Comparison of ENCODE assay signal across 21 cellular contexts in genomic region chr7:2800220-2800922, GRCh38. TPM values are rescaled to one million over a fixed set of nuclear protein-coding genes. Genes with fewer than 3 reads are reported as not detected.
DNase-seq lines count a peak whose midpoint lies in the region; ATAC-seq and TF ChIP-seq lines count a peak whose summit lies in the region.
"Had no signal": no experiment of that assay in that cellular context is flagged by ENCODE, and none has a peak within 500 bp of the region (broad histone marks: within the 10 kb centered on the region; RNA-seq: fewer than 3 reads in every experiment).

No MANE protein-coding gene starts in this region.

- BruUV-seq in Panc1 (replicated peaks; lab: Mats Ljungman, UMichigan) = no TSS peak

- intact Hi-C loops in Panc1 (cut with micrococcal nuclease; ENCODE audit: unreplicated experiment) = no loop called here

- no peaks in the 10 kb centered on the region for H3K9me3 Mint-ChIP-seq in activated naive CD4-positive, alpha-beta T cell treated with anti-CD3 and anti-CD28 coated beads, Interleukin-2, amount 50 U/mL, for 72 hours
- no peaks in the 10 kb centered on the region for H3K9me3 Mint-ChIP-seq in activated naive CD4-positive, alpha-beta T cell treated with anti-CD3 and anti-CD28 coated beads, Interleukin-2, amount 10 ng/mL, durations not matched to agents 7 days and 5 days
- H3K9me3 Mint-ChIP-seq in mesothelial cell of epicardium = no peaks in the 10 kb centered on the region
- H3K9me3 Mint-ChIP-seq: activated naive CD4-positive, alpha-beta T cell treated with anti-CD3 and anti-CD28 coated beads for 36 hours; activated T-cell treated with anti-CD3 and anti-CD28 coated beads, Interleukin-2, amount 50 U/mL, for 24 hours; natural killer cell had no signal

- H3K27me3 Mint-ChIP-seq in activated naive CD4-positive, alpha-beta T cell treated with anti-CD3 and anti-CD28 coated beads, Interleukin-2, amount 10 ng/mL, durations not matched to agents 7 days and 5 days = peaks cover 7% of the 10 kb centered on the region
- H3K27me3 Mint-ChIP-seq in mesothelial cell of epicardium (ENCODE audit: low read depth) = no peaks in the 10 kb centered on the region
- H3K27me3 Mint-ChIP-seq: activated T-cell treated with anti-CD3 and anti-CD28 coated beads, Interleukin-2, amount 50 U/mL, for 24 hours had no signal

- no peak for TF ChIP-seq CTCF in Panc1 (IDR thresholded peaks at IDR 0.05)
- TF ChIP-seq CTCF in mesothelial cell of epicardium (IDR thresholded peaks at IDR 0.05; ENCODE audit: unreplicated experiment) = no peak

- H3K4me1 Mint-ChIP-seq in activated naive CD4-positive, alpha-beta T cell treated with anti-CD3 and anti-CD28 coated beads, Interleukin-2, amount 10 ng/mL, durations not matched to agents 7 days and 5 days = peaks cover 17% of the 10 kb centered on the region
- peaks cover 50% of the 10 kb centered on the region for H3K4me1 Mint-ChIP-seq in mesothelial cell of epicardium

- POLR2A ChIA-PET in Panc1 (lab: Charles Lee) = no interaction called here

- ATAC-seq in activated naive CD4-positive, alpha-beta T cell treated with anti-CD3 and anti-CD28 coated beads, Interleukin-2, amount 50 U/mL, for 72 hours = peak; percentile 52 to 89
- no peak for ATAC-seq in Panc1
- ATAC-seq: A549, gastroesophageal sphincter, natural killer cell had no signal

- no peaks in the 10 kb centered on the region for H3K36me3 Mint-ChIP-seq in activated naive CD4-positive, alpha-beta T cell treated with anti-CD3 and anti-CD28 coated beads, Interleukin-2, amount 50 U/mL, for 72 hours
- peaks cover 2% of the 10 kb centered on the region for H3K36me3 Mint-ChIP-seq in activated naive CD4-positive, alpha-beta T cell treated with anti-CD3 and anti-CD28 coated beads, Interleukin-2, amount 10 ng/mL, durations not matched to agents 7 days and 5 days
- H3K36me3 Mint-ChIP-seq in mesothelial cell of epicardium = no peaks in the 10 kb centered on the region
- H3K36me3 Mint-ChIP-seq: natural killer cell had no signal

- no peaks in the 10 kb centered on the region for H3K27me3 ChIP-seq in Panc1 (ENCODE audit: control insufficient read depth, insufficient read depth, low read length)
- no peaks in the 10 kb centered on the region for H3K27me3 ChIP-seq in subcutaneous abdominal adipose tissue (ENCODE audit: control insufficient read depth in 5 of 5, insufficient read depth in 4 of 5, low read length in 5 of 5)
- H3K27me3 ChIP-seq: esophagus squamous epithelium, gastroesophageal sphincter, MG63 had no signal

- H3K4me3 Mint-ChIP-seq in activated naive CD4-positive, alpha-beta T cell treated with anti-CD3 and anti-CD28 coated beads, Interleukin-2, amount 10 ng/mL, durations not matched to agents 7 days and 5 days = no peak overlapping the region
- no peak overlapping the region for H3K4me3 Mint-ChIP-seq in mesothelial cell of epicardium
- H3K4me3 Mint-ChIP-seq: activated naive CD4-positive, alpha-beta T cell treated with anti-CD3 and anti-CD28 coated beads for 36 hours; activated T-cell treated with anti-CD3 and anti-CD28 coated beads, Interleukin-2, amount 50 U/mL, for 24 hours; natural killer cell had no signal

- no peak for DNase-seq in activated naive CD4-positive, alpha-beta T cell treated with anti-CD3 and anti-CD28 coated beads, Interleukin-2, amount 50 U/mL, for 72 hours (ENCODE audit: low spot score in 2 of 2)
- no peak for DNase-seq in activated naive CD4-positive, alpha-beta T cell treated with anti-CD3 and anti-CD28 coated beads, Interleukin-2, amount 10 ng/mL, durations not matched to agents 7 days and 5 days
- DNase-seq in Panc1 (ENCODE audit: low read depth, low spot score) (no peak), mesothelial cell of epicardium (ENCODE audit: low spot score in 2 of 2, unreplicated experiment in 2 of 2) (no peak), DMS53 (lab: John Stamatoyannopoulos, UW) (no peak), iPS-NIHi7 (ENCODE audit: extremely low spot score) (no peak), NCI-H446 treated with DMSO at 0.1 percent for 48 hours (lab: John Stamatoyannopoulos, UW) (no peak)
- DNase-seq: activated naive CD4-positive, alpha-beta T cell treated with anti-CD3 and anti-CD28 coated beads for 36 hours; activated T-cell treated with anti-CD3 and anti-CD28 coated beads, Interleukin-2, amount 50 U/mL, for 24 hours; DMS 273 treated with DMSO at 0.1 percent for 48 hours; effector memory CD4-positive, alpha-beta T cell; esophagus squamous epithelium; MG63; natural killer cell; NCI-H1436 treated with DMSO at 0.1 percent for 48 hours; NCI-H748 treated with DMSO at 0.1 percent for 48 hours; SIG-M5 had no signal

- no peaks in the 10 kb centered on the region for H3K36me3 ChIP-seq in Panc1 (ENCODE audit: control insufficient read depth, insufficient read depth, low read length)
- no peaks in the 10 kb centered on the region for H3K36me3 ChIP-seq in subcutaneous abdominal adipose tissue (ENCODE audit: control insufficient read depth in 5 of 5, insufficient read depth in 5 of 5, low read length in 5 of 5)
- H3K36me3 ChIP-seq: esophagus squamous epithelium, gastroesophageal sphincter, MG63 had no signal

- H3K4me3 ChIP-seq in Panc1 (ENCODE audit: low read depth in 2 of 2, low read length in 2 of 2) (no peak overlapping the region), subcutaneous abdominal adipose tissue (ENCODE audit: low read depth in 1 of 5, low read length in 5 of 5) (no peak overlapping the region)
- H3K4me3 ChIP-seq: A549, esophagus squamous epithelium, gastroesophageal sphincter, MG63 had no signal

- in situ Hi-C loops in Panc1 (cut with HindIII; ENCODE audit: low pct_unique_long_range_greater_than_20kb, low sequenced_read_pairs) = no loop called here

- H3K9me3 ChIP-seq in Panc1 (ENCODE audit: control insufficient read depth, insufficient read depth, low read depth, low read length) = no peaks in the 10 kb centered on the region
- H3K9me3 ChIP-seq in subcutaneous abdominal adipose tissue (ENCODE audit: control insufficient read depth in 5 of 5, low read length in 5 of 5) = no peaks in the 10 kb centered on the region
- H3K9me3 ChIP-seq: A549, esophagus squamous epithelium, gastroesophageal sphincter, MG63 had no signal

- CTCF ChIA-PET in activated naive CD4-positive, alpha-beta T cell treated with anti-CD3 and anti-CD28 coated beads, Interleukin-2, amount 10 ng/mL, durations not matched to agents 7 days and 5 days (lab: Charles Lee) = interaction anchor here (1.4 to 1.6 kb wide), 2 partner anchors 43 to 65 kb away, joined by 4 to 6 read pairs; no protein-coding TSS in a partner anchor
- CTCF ChIA-PET in Panc1 (lab: Charles Lee) = no interaction called here

- H3K27ac ChIP-seq in Panc1 (ENCODE audit: low read length) (peak overlapping the region; percentile 99), subcutaneous abdominal adipose tissue (ENCODE audit: low read depth, low read length) (peak overlapping the region; percentile 61)
- H3K27ac ChIP-seq: C4-2B had no signal

- H3K27ac Mint-ChIP-seq in activated naive CD4-positive, alpha-beta T cell treated with anti-CD3 and anti-CD28 coated beads, Interleukin-2, amount 50 U/mL, for 72 hours = peak overlapping the region; percentile 3 to 64
- H3K27ac Mint-ChIP-seq in activated naive CD4-positive, alpha-beta T cell treated with anti-CD3 and anti-CD28 coated beads, Interleukin-2, amount 10 ng/mL, durations not matched to agents 7 days and 5 days = no peak overlapping the region
- peak overlapping the region; percentile 19 for H3K27ac Mint-ChIP-seq in mesothelial cell of epicardium
- H3K27ac Mint-ChIP-seq: activated naive CD4-positive, alpha-beta T cell treated with anti-CD3 and anti-CD28 coated beads for 36 hours; natural killer cell had no signal

- H3K9ac ChIP-seq in subcutaneous abdominal adipose tissue (ENCODE audit: low read length in 5 of 5) = no peak overlapping the region

- H3K4me1 ChIP-seq in Panc1 (ENCODE audit: control insufficient read depth, insufficient read depth, low read length) = peaks cover 73% of the 10 kb centered on the region
- H3K4me1 ChIP-seq in subcutaneous abdominal adipose tissue (ENCODE audit: control insufficient read depth in 5 of 5, insufficient read depth in 5 of 5, low read length in 5 of 5) = peaks cover 5 to 56% (median 44%) of the 10 kb centered on the region in 5 donors

RNA-seq across cellular contexts. Expression of gene GNA12, which starts 43.7 kb away (rescaled TPM):
- total RNA-seq in activated naive CD4-positive, alpha-beta T cell treated with anti-CD3 and anti-CD28 coated beads, Interleukin-2, amount 50 U/mL, for 72 hours = 10 to 100 TPM; 16.7 to 19.8 TPM
- total RNA-seq in Panc1 (2021; ENCODE audit: unreplicated experiment) (139 TPM), mesothelial cell of epicardium (54.8 to 57.1 TPM (median 57.1 TPM) in 3 replicates)
- polyA plus RNA-seq in Panc1 (2012; ENCODE audit: insufficient read length) = 170 TPM
